In the genomic region with DNA sequence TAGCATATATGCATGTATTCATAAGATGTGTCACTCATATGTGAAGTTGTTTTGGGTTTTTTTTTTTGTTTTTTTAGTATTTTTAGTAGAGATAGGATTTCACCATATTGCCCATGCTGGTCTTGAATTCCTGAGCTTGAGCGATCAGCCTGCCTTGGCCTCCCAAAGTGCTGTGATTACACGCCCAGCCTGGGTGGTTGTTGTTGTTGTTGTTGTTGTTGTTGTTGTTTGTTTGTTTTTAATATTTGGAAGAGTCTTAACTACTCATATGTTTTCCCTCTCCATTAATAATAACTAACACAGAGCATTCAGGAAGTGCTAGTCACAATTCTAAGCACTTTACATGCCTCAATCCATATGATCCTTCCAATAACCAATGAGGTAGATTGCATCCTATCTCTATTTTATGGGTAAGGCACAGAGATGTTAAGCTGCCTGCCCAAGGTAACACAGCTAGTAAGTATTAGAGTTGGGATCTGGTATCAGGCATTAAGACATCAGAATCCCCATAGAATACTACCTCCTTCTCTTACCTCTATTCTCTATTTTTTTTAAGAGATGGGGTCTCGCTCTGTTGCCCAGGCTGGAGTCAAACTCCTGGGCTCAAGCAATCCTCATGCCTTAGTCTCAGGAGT, we compare ENCODE assay signal across 26 cellular contexts. TPM values are rescaled to one million over a fixed set of nuclear protein-coding genes. Genes with fewer than 3 reads are reported as not detected.
DNase-seq lines count a peak whose midpoint lies in the region; ATAC-seq, FAIRE-seq and TF ChIP-seq lines count a peak whose summit lies in the region.
"Had no signal": no experiment of that assay in that cellular context is flagged by ENCODE, and none has a peak within 500 bp of the region (broad histone marks: within the 10 kb centered on the region; RNA-seq: fewer than 3 reads in every experiment).

No MANE protein-coding gene starts in this region.

- H3K36me3 ChIP-seq in HepG2 (replicated peaks in 1 of 2; ENCODE audit: control insufficient read depth in 1 of 2, insufficient read depth in 2 of 2, low read length in 2 of 2), result no peaks in the 10 kb centered on the region
- no peaks in the 10 kb centered on the region for H3K36me3 ChIP-seq in right lobe of liver
- no peaks in the 10 kb centered on the region for H3K36me3 ChIP-seq in PC-3 (ENCODE audit: low read depth, low read length)
- H3K36me3 ChIP-seq: BE2C, BLaER1 had no signal

- in situ Hi-C loops in HepG2 (cut with HindIII; ENCODE audit: extremely low pct_ligation_motif_present, low pct_unique_long_range_greater_than_20kb), result no loop called here

- peaks cover 41% of the 10 kb centered on the region for H3K4me1 Mint-ChIP-seq in nephron progenitor cell
- H3K4me1 Mint-ChIP-seq: CD4-positive, alpha-beta memory T cell; CD4-positive, CD25-positive, alpha-beta regulatory T cell; CD8-positive, alpha-beta memory T cell had no signal

- no peak for TF ChIP-seq RAD21 in HepG2 (CRISPR knock-in tag; IDR thresholded peaks at IDR 0.05)

- no peak for TF ChIP-seq POLR2A in HepG2 (IDR thresholded peaks at IDR 0.05; ENCODE audit: insufficient read depth in 1 of 2, low read depth in 2 of 2, low read length in 2 of 2)
- no peak for TF ChIP-seq POLR2A in right lobe of liver (IDR thresholded peaks at IDR 0.05)

- H3K4me2 ChIP-seq in HepG2 (ENCODE audit: low read depth, low read length) (no peak overlapping the region), PC-3 (ENCODE audit: low read length) (peak overlapping the region; percentile 25; the same call in 1 of the 2 replicates)
- H3K4me2 ChIP-seq: BLaER1 had no signal

- FAIRE-seq in HepG2 (lab: Jason Lieb, UNC), result no peak
- no peak for FAIRE-seq in GM19239 (lab: Jason Lieb, UNC)
- FAIRE-seq: A204.1, GM12878, GM12892 had no signal

- POLR2A ChIA-PET in HepG2 (lab: Yijun Ruan, JAX), result no interaction called here
- POLR2A ChIA-PET in PC-3 (lab: Charles Lee; ENCODE audit: unreplicated experiment), result no interaction called here

- no peak for DNase-seq in HepG2 (ENCODE audit: low spot score)
- no peak for DNase-seq in right lobe of liver
- DNase-seq in PC-3, result no peak
- no peak for DNase-seq in nephron progenitor cell
- DNase-seq in GM19239 (ENCODE audit: insufficient read length, low spot score), result no peak
- DNase-seq: 8988T; ACHN; BE2C; C1 segment of cervical spinal cord; CD4-positive, alpha-beta memory T cell; CD4-positive, CD25-positive, alpha-beta regulatory T cell; CD8-positive, alpha-beta memory T cell; COR-L47; DMS 273 treated with DMSO at 0.1 percent for 48 hours; DMS153; DMS53; DMS79; DND-41; GDM1 had no signal

- no peaks in the 10 kb centered on the region for H3K9me3 ChIP-seq in HepG2 (ENCODE audit: low read length)
- H3K9me3 ChIP-seq in right lobe of liver, result no peaks in the 10 kb centered on the region
- H3K9me3 ChIP-seq in PC-3 (ENCODE audit: low read length), result no peaks in the 10 kb centered on the region
- H3K9me3 ChIP-seq: BE2C, BLaER1 had no signal

- no peaks in the 10 kb centered on the region for H3F3A ChIP-seq in PC-3 (ENCODE audit: low read length, unreplicated experiment)

- no peaks in the 10 kb centered on the region for H3K9me2 ChIP-seq in PC-3 (replicated peaks; ENCODE audit: low read length)

- H3K4me1 ChIP-seq in HepG2 (ENCODE audit: insufficient read depth, low read length) (no peaks in the 10 kb centered on the region), right lobe of liver (peaks cover 0 to under 1% (median 0%) of the 10 kb centered on the region in 4 donors), PC-3 (ENCODE audit: insufficient read depth, low read length) (peaks cover 32% of the 10 kb centered on the region)
- H3K4me1 ChIP-seq: BE2C had no signal

- no peaks in the 10 kb centered on the region for H3K79me2 ChIP-seq in HepG2 (ENCODE audit: insufficient read depth, low read length)
- no peaks in the 10 kb centered on the region for H3K79me2 ChIP-seq in PC-3 (ENCODE audit: low read length)

- no peak for TF ChIP-seq EP300 in HepG2 (IDR thresholded peaks at IDR 0.05; ENCODE audit: low read depth in 2 of 2, low read length in 2 of 2)
- no peak for TF ChIP-seq EP300 in HepG2 (CRISPR knock-in tag; IDR thresholded peaks at IDR 0.05; ENCODE audit: borderline replicate concordance)

- H3K9me3 Mint-ChIP-seq in nephron progenitor cell, result no peaks in the 10 kb centered on the region

- H4K20me1 ChIP-seq in HepG2 (ENCODE audit: insufficient read depth, low read length), result no peaks in the 10 kb centered on the region
- H4K20me1 ChIP-seq in PC-3 (ENCODE audit: low read length), result no peaks in the 10 kb centered on the region
- H4K20me1 ChIP-seq: BLaER1 had no signal

- no peak overlapping the region for H3K9ac ChIP-seq in HepG2 (ENCODE audit: insufficient read depth, low read depth, low read length)
- H3K9ac ChIP-seq in PC-3 (ENCODE audit: low read length), result no peak overlapping the region
- H3K9ac ChIP-seq: BLaER1 had no signal

- no peak overlapping the region for H3K4me3 ChIP-seq in HepG2 (replicated peaks in 1 of 3; ENCODE audit: insufficient read depth in 1 of 3, low read depth in 2 of 3, low read length in 3 of 3)
- no peak overlapping the region for H3K4me3 ChIP-seq in right lobe of liver
- H3K4me3 ChIP-seq in PC-3 (ENCODE audit: low read length), result no peak overlapping the region
- H3K4me3 ChIP-seq: BLaER1, GM12878 had no signal

- H3K27me3 ChIP-seq in HepG2 (ENCODE audit: control insufficient read depth in 1 of 2, insufficient read depth in 2 of 2, low read length in 2 of 2), result no peaks in the 10 kb centered on the region
- no peaks in the 10 kb centered on the region for H3K27me3 ChIP-seq in right lobe of liver
- H3K27me3 ChIP-seq in PC-3 (ENCODE audit: low read length), result no peaks in the 10 kb centered on the region
- H3K27me3 ChIP-seq: BLaER1 had no signal

- H2AFZ ChIP-seq in HepG2 (ENCODE audit: low read length), result no peak overlapping the region
- no peak overlapping the region for H2AFZ ChIP-seq in PC-3 (ENCODE audit: low read length)

- H3K27ac Mint-ChIP-seq in nephron progenitor cell, result peak overlapping the region; percentile 7
- H3K27ac Mint-ChIP-seq: CD14-positive monocyte; CD4-positive, alpha-beta memory T cell; CD4-positive, CD25-positive, alpha-beta regulatory T cell; CD8-positive, alpha-beta memory T cell had no signal

- H3K27ac ChIP-seq in HepG2 (ENCODE audit: extremely low read length, insufficient read depth, low read length) (no peak overlapping the region), right lobe of liver (no peak overlapping the region), PC-3 (ENCODE audit: low read length) (peak overlapping the region; percentile 11; the same call in 1 of the 2 replicates)
- H3K27ac ChIP-seq: BLaER1 had no signal

- H3K4me3 Mint-ChIP-seq in nephron progenitor cell, result no peak overlapping the region
- H3K4me3 Mint-ChIP-seq: CD14-positive monocyte; CD4-positive, alpha-beta memory T cell; CD4-positive, CD25-positive, alpha-beta regulatory T cell; CD8-positive, alpha-beta memory T cell had no signal

- no peaks in the 10 kb centered on the region for H3K36me3 Mint-ChIP-seq in nephron progenitor cell (ENCODE audit: low read depth)
- H3K36me3 Mint-ChIP-seq: CD14-positive monocyte; CD4-positive, alpha-beta memory T cell; CD4-positive, CD25-positive, alpha-beta regulatory T cell; CD8-positive, alpha-beta memory T cell had no signal

- intact Hi-C loops in HepG2 (cut with micrococcal nuclease; ENCODE audit: unreplicated experiment), result no loop called here
- intact Hi-C loops in right lobe of liver (cut with DNase I), result no loop called here
- intact Hi-C loops in PC-3 (cut with micrococcal nuclease), result loop anchor here (5.0 kb wide), 1 partner anchor 538 kb away; no protein-coding TSS in a partner anchor

- no TSS peak for BruUV-seq in HepG2 (replicated peaks; lab: Mats Ljungman, UMichigan)
- BruUV-seq in PC-3 (replicated peaks; lab: Mats Ljungman, UMichigan), result no TSS peak

- ATAC-seq in HepG2, result no peak
- ATAC-seq in right lobe of liver, result no peak
- no peak for ATAC-seq in PC-3
- ATAC-seq in GM18498 (IDR thresholded peaks at IDR 0.05; ENCODE audit: unreplicated experiment), result no peak
- ATAC-seq in GM19035 (IDR thresholded peaks at IDR 0.05; ENCODE audit: unreplicated experiment), result no peak
- ATAC-seq: GM12878 had no signal

- no peaks in the 10 kb centered on the region for H3K27me3 Mint-ChIP-seq in nephron progenitor cell (ENCODE audit: low read depth, poor library complexity)
- H3K27me3 Mint-ChIP-seq: CD4-positive, alpha-beta memory T cell; CD4-positive, CD25-positive, alpha-beta regulatory T cell; CD8-positive, alpha-beta memory T cell had no signal

- TF ChIP-seq CTCF in HepG2 (CRISPR knock-in tag; IDR thresholded peaks at IDR 0.05) (no peak), right lobe of liver (IDR thresholded peaks at IDR 0.05) (no peak), PC-3 (conservative IDR thresholded peaks at IDR 0.05; ENCODE audit: low read depth, low read length) (no peak), nephron progenitor cell (IDR thresholded peaks at IDR 0.05) (no peak)

- CTCF ChIA-PET in HepG2 (lab: Yijun Ruan, JAX; ENCODE audit: low intra/inter-chr PET ratio, low total read pairs) (no interaction called here), PC-3 (lab: Charles Lee) (interaction anchor here (1.0 kb wide), 1 partner anchor 27 kb away, joined by 8 read pairs; no protein-coding TSS in a partner anchor)

- WGBS in HepG2 (ENCODE audit: low lambda C conversion rate), result 47% methylated on average over 3 of the region's 3 CpGs
- WGBS in right lobe of liver (ENCODE audit: insufficient coverage, low coverage, low lambda C conversion rate, missing lambda C conversion rate), result 90% methylated on average over 2 of the region's 3 CpGs

RNA-seq across cellular contexts. Expression of a gene that starts 27.6 kb away (rescaled TPM):
- total RNA-seq in HepG2 (2016; rRNA removed; fragmentation: Illumina TruSeq; extraction: Trizol), result 2.9 and 3.3 TPM in 2 replicates
- 0.44 and 0.51 TPM in 2 replicates for total RNA-seq in HepG2 (2016; cell fraction: cytosol; rRNA removed; fragmentation: Illumina TruSeq; extraction: Trizol; ENCODE audit: low read depth)
- 3.2 and 3.8 TPM in 2 replicates for total RNA-seq in HepG2 (2016; cell fraction: insoluble cytoplasmic fraction; rRNA removed; fragmentation: Illumina TruSeq; extraction: Trizol)
- 1.3 and 2.0 TPM in 2 replicates for total RNA-seq in HepG2 (2016; cell fraction: membrane; rRNA removed; fragmentation: Illumina TruSeq; extraction: Trizol)
- 4.4 and 5.0 TPM in 2 replicates for total RNA-seq in HepG2 (2016; cell fraction: nucleus; rRNA removed; fragmentation: Illumina TruSeq; extraction: Trizol)
- polyA plus RNA-seq in HepG2 (2011; rRNA removed), result 0.60 and 1.9 TPM in 2 replicates
- 0.47 and 0.60 TPM in 2 replicates for polyA plus RNA-seq in HepG2 (2011; cell fraction: cytosol; rRNA removed)
- 0.29 and 0.43 TPM in 2 replicates for polyA plus RNA-seq in HepG2 (2011; cell fraction: nucleus; rRNA removed)
- 0.44 and 1.4 TPM in 2 replicates for polyA plus RNA-seq in HepG2 (2012)
- polyA plus RNA-seq in HepG2 (2016; cell fraction: cytosol; fragmentation: Illumina TruSeq; extraction: Trizol; ENCODE audit: low read depth), result 0.25 and 0.49 TPM in 2 replicates
- 2.5 and 2.7 TPM in 2 replicates for polyA plus RNA-seq in HepG2 (2016; cell fraction: insoluble cytoplasmic fraction; fragmentation: Illumina TruSeq; extraction: Trizol; ENCODE audit: low read depth)
- polyA plus RNA-seq in HepG2 (2016; cell fraction: membrane; fragmentation: Illumina TruSeq; extraction: Trizol; ENCODE audit: low read depth), result 0.44 and 0.46 TPM in 2 replicates
- polyA plus RNA-seq in HepG2 (2016; cell fraction: nucleus; fragmentation: Illumina TruSeq; extraction: Trizol; ENCODE audit: insufficient read depth, low read depth), result 1.4 and 1.6 TPM in 2 replicates
- 1.1 and 1.9 TPM in 2 replicates for polyA minus RNA-seq in HepG2 (2011; rRNA and poly(A)+ RNA removed; ENCODE audit: low replicate concordance)
- 0.26 and 2.6 TPM in 2 replicates for polyA minus RNA-seq in HepG2 (2011; cell fraction: cytosol; rRNA and poly(A)+ RNA removed)
- polyA minus RNA-seq in HepG2 (2011; cell fraction: nucleus; rRNA and poly(A)+ RNA removed), result 2.4 and 2.7 TPM in 2 replicates
- under 1 TPM in 5 of 6 experiments, not detected in 1; 0.09 to 0.37 (median 0.18) TPM for total RNA-seq in right lobe of liver
- 0.87 and 1.0 TPM in 2 replicates for total RNA-seq in PC-3 (2014; rRNA removed)
- total RNA-seq: CD4-positive, alpha-beta memory T cell; CD4-positive, CD25-positive, alpha-beta regulatory T cell; CD8-positive, alpha-beta memory T cell had no signal
- polyA plus RNA-seq: CD14-positive monocyte; CD4-positive, alpha-beta memory T cell; CD4-positive, CD25-positive, alpha-beta regulatory T cell; CD8-positive, alpha-beta memory T cell had no signal

RNA-seq across cellular contexts. Expression of a gene that starts 52.9 kb away (rescaled TPM):
- 34.2 and 35.2 TPM in 2 replicates for total RNA-seq in HepG2 (2016; rRNA removed; fragmentation: Illumina TruSeq; extraction: Trizol)
- 30.4 and 34.3 TPM in 2 replicates for total RNA-seq in HepG2 (2016; cell fraction: cytosol; rRNA removed; fragmentation: Illumina TruSeq; extraction: Trizol; ENCODE audit: low read depth)
- 33.9 and 35.4 TPM in 2 replicates for total RNA-seq in HepG2 (2016; cell fraction: insoluble cytoplasmic fraction; rRNA removed; fragmentation: Illumina TruSeq; extraction: Trizol)
- 22.8 and 24.9 TPM in 2 replicates for total RNA-seq in HepG2 (2016; cell fraction: membrane; rRNA removed; fragmentation: Illumina TruSeq; extraction: Trizol)
- 104 and 116 TPM in 2 replicates for total RNA-seq in HepG2 (2016; cell fraction: nucleus; rRNA removed; fragmentation: Illumina TruSeq; extraction: Trizol)
- 6.9 and 8.6 TPM in 2 replicates for polyA plus RNA-seq in HepG2 (2011; rRNA removed)
- 3.3 and 4.8 TPM in 2 replicates for polyA plus RNA-seq in HepG2 (2011; cell fraction: cytosol; rRNA removed)
- polyA plus RNA-seq in HepG2 (2011; cell fraction: nucleus; rRNA removed), result 7.2 and 8.4 TPM in 2 replicates
- polyA plus RNA-seq in HepG2 (2012), result 15.0 and 17.1 TPM in 2 replicates
- polyA plus RNA-seq in HepG2 (2016; cell fraction: cytosol; fragmentation: Illumina TruSeq; extraction: Trizol; ENCODE audit: low read depth), result 3.4 and 3.6 TPM in 2 replicates
- 22.0 and 22.6 TPM in 2 replicates for polyA plus RNA-seq in HepG2 (2016; cell fraction: insoluble cytoplasmic fraction; fragmentation: Illumina TruSeq; extraction: Trizol; ENCODE audit: low read depth)
- 5.8 and 6.4 TPM in 2 replicates for polyA plus RNA-seq in HepG2 (2016; cell fraction: membrane; fragmentation: Illumina TruSeq; extraction: Trizol; ENCODE audit: low read depth)
- polyA plus RNA-seq in HepG2 (2016; cell fraction: nucleus; fragmentation: Illumina TruSeq; extraction: Trizol; ENCODE audit: insufficient read depth, low read depth), result 23.3 and 24.7 TPM in 2 replicates
- 7.9 and 21.8 TPM in 2 replicates for polyA minus RNA-seq in HepG2 (2011; rRNA and poly(A)+ RNA removed; ENCODE audit: low replicate concordance)
- 20.5 and 21.5 TPM in 2 replicates for polyA minus RNA-seq in HepG2 (2011; cell fraction: cytosol; rRNA and poly(A)+ RNA removed)
- 195 and 223 TPM in 2 replicates for polyA minus RNA-seq in HepG2 (2011; cell fraction: nucleus; rRNA and poly(A)+ RNA removed)
- total RNA-seq in right lobe of liver, result 1 to 10 TPM; 3.0 to 5.7 (median 4.0) TPM
- 14.2 and 22.5 TPM in 2 replicates for total RNA-seq in PC-3 (2014; rRNA removed)
- total RNA-seq: CD4-positive, CD25-positive, alpha-beta regulatory T cell; CD8-positive, alpha-beta memory T cell; GM12878 had no signal
- polyA plus RNA-seq: CD14-positive monocyte; CD4-positive, CD25-positive, alpha-beta regulatory T cell; CD8-positive, alpha-beta memory T cell had no signal
